ENCODE assay signal across 25 cellular contexts in the genomic region with DNA sequence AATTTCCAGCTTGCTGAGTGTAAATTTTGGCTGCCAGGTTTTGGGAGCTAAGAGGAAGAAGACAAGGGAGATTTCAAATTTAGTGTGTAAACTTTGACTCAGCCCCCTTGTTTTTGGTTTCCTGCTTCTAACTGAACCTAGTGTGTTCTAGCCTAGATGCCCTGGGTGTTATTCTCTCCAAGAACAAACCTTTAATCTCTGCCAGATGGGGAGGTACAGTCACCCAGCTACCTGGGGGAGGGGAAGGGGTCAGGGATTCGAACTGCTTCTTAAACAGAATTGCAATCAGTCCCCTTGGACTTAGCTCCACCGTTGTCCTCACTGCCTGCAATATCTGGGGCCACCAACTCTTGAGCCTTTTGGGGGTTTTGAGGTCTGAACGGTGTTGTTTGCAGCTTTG.
"Had no signal": no experiment of that assay in that cellular context is flagged by ENCODE, and none has a peak within 500 bp of the region (broad histone marks: within the 10 kb centered on the region; RNA-seq: fewer than 3 reads in every experiment).

No MANE protein-coding gene starts in this region.

- H3K27me3 ChIP-seq: brain microvascular endothelial cell, Peyer's patch, SJSA1 had no signal

- H3K4me3 ChIP-seq: K562, Peyer's patch, SJSA1 had no signal

- H3K36me3 ChIP-seq: brain microvascular endothelial cell, Peyer's patch, SJSA1 had no signal

- H3K4me1 ChIP-seq: Peyer's patch, SJSA1 had no signal

- H3K9me3 ChIP-seq: Peyer's patch, SJSA1 had no signal

- H3K27ac ChIP-seq: brain microvascular endothelial cell, Peyer's patch, RWPE1, SJSA1 had no signal

- ATAC-seq: activated CD8-positive, alpha-beta memory T cell treated with anti-CD3 and anti-CD28 coated beads, Interleukin-2, amount 10 ng/mL, durations not matched to agents 7 days and 5 days; activated naive CD4-positive, alpha-beta T cell treated with anti-CD3 and anti-CD28 coated beads, Interleukin-2, amount 50 U/mL, for 72 hours; activated naive CD8-positive, alpha-beta T cell treated with anti-CD3 and anti-CD28 coated beads, Interleukin-2, amount 50 U/mL, for 24 hours; K562; WTC11 had no signal

- DNase-seq: activated CD4-positive, alpha-beta T cell treated with anti-CD3 and anti-CD28 coated beads, Interleukin-2, amount 10 ng/mL, durations not matched to agents 24 days and 14 days; activated CD4-positive, alpha-beta T cell treated with anti-CD3 and anti-CD28 coated beads, Interleukin-2, amount 50 U/mL, for 48 hours; activated CD4-positive, CD25-positive, alpha-beta regulatory T cell treated with anti-CD3 and anti-CD28 coated beads, Interleukin-2, amount 50 U/mL, for 72 hours; activated CD8-positive, alpha-beta memory T cell treated with anti-CD3 and anti-CD28 coated beads, Interleukin-2, amount 10 ng/mL, durations not matched to agents 7 days and 5 days; activated effector memory CD4-positive, alpha-beta T cell treated with anti-CD3 and anti-CD28 coated beads, Interleukin-2, amount 50 U/mL, for 16 hours; activated naive CD4-positive, alpha-beta T cell treated with Interleukin-2 at 50 U/mL for 16 hours; activated naive CD8-positive, alpha-beta T cell treated with anti-CD3 and anti-CD28 coated beads, Interleukin-2, amount 50 U/mL, for 24 hours; activated T-cell treated with anti-CD3 and anti-CD28 coated beads, Interleukin-2, amount 50 U/mL, for 24 hours; brain microvascular endothelial cell; cerebellar nuclear complex; NCI-H1048; NCI-H1417; NCI-H1930; NCI-H2171; NCI-H2227 treated with DMSO at 0.1 percent for 48 hours; NCI-H446 treated with DMSO at 0.1 percent for 48 hours; NCI-H526; NCI-H774; Peyer's patch; Right ventricle myocardium superior had no signal
